Comparison of ENCODE assay signal across 2 cellular contexts in the genomic region with DNA sequence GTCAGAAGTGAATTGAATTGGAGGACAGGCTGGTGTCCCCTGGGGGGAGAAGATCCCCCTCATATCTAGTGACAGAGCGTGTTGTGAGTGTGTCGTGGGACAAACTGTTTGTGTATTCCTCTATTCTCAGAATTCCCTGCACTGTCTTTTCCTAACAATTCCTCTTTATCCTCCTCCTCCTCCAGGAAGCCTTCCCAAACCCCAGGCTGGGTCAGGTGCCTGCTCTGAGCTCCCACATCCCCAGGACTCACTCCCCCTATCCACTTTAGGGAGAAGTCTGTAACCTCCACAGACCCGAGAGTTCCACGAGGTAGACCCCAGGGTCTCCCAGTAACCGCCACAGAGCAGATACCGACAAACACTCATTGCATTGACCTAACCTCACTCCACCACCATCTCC.
TF ChIP-seq lines count a peak whose summit lies in the region.

No MANE protein-coding gene starts in this region.

TF ChIP-seq in GM23338, 12 proteins besides CTCF, POLR2A, EP300 and RAD21:
- TF ChIP-seq ZNF114 (CRISPR knock-in tag; IDR thresholded peaks at IDR 0.05) = no peak
- TF ChIP-seq, protein P1, sequence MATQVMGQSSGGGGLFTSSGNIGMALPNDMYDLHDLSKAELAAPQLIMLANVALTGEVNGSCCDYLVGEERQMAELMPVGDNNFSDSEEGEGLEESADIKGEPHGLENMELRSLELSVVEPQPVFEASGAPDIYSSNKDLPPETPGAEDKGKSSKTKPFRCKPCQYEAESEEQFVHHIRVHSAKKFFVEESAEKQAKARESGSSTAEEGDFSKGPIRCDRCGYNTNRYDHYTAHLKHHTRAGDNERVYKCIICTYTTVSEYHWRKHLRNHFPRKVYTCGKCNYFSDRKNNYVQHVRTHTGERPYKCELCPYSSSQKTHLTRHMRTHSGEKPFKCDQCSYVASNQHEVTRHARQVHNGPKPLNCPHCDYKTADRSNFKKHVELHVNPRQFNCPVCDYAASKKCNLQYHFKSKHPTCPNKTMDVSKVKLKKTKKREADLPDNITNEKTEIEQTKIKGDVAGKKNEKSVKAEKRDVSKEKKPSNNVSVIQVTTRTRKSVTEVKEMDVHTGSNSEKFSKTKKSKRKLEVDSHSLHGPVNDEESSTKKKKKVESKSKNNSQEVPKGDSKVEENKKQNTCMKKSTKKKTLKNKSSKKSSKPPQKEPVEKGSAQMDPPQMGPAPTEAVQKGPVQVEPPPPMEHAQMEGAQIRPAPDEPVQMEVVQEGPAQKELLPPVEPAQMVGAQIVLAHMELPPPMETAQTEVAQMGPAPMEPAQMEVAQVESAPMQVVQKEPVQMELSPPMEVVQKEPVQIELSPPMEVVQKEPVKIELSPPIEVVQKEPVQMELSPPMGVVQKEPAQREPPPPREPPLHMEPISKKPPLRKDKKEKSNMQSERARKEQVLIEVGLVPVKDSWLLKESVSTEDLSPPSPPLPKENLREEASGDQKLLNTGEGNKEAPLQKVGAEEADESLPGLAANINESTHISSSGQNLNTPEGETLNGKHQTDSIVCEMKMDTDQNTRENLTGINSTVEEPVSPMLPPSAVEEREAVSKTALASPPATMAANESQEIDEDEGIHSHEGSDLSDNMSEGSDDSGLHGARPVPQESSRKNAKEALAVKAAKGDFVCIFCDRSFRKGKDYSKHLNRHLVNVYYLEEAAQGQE (IDR thresholded peaks at IDR 0.05; ENCODE audit: unreplicated experiment) = no peak

TF ChIP-seq in SK-N-SH, 30 proteins besides CTCF, POLR2A, EP300 and RAD21:
- TF ChIP-seq, protein P2, sequence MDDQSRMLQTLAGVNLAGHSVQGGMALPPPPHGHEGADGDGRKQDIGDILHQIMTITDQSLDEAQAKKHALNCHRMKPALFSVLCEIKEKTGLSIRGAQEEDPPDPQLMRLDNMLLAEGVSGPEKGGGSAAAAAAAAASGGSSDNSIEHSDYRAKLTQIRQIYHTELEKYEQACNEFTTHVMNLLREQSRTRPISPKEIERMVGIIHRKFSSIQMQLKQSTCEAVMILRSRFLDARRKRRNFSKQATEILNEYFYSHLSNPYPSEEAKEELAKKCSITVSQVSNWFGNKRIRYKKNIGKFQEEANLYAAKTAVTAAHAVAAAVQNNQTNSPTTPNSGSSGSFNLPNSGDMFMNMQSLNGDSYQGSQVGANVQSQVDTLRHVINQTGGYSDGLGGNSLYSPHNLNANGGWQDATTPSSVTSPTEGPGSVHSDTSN (IDR thresholded peaks at IDR 0.05) = no peak
- no peak for TF ChIP-seq RFX5 (IDR thresholded peaks at IDR 0.05; ENCODE audit: low read length)
- no peak for TF ChIP-seq JUND (IDR thresholded peaks at IDR 0.05)
- no peak for TF ChIP-seq MEF2A (IDR thresholded peaks at IDR 0.05; ENCODE audit: borderline replicate concordance, low read depth)
